In genomic region chr17:5042152-5043022, GRCh38 we compare ENCODE assay signal across 14 cellular contexts. TPM values are rescaled to one million over a fixed set of nuclear protein-coding genes. Genes with fewer than 3 reads are reported as not detected.
DNase-seq lines count a peak whose midpoint lies in the region; ATAC-seq lines count a peak whose summit lies in the region.
"Had no signal": no experiment of that assay in that cellular context is flagged by ENCODE, and none has a peak within 500 bp of the region (broad histone marks: within the 10 kb centered on the region; RNA-seq: fewer than 3 reads in every experiment).

No MANE protein-coding gene starts in this region.

- no peaks in the 10 kb centered on the region for H3K27me3 Mint-ChIP-seq in activated CD4-positive, alpha-beta T cell treated with anti-CD3 and anti-CD28 coated beads, Interleukin-2, amount 10 ng/mL, durations not matched to agents 24 days and 14 days
- no peaks in the 10 kb centered on the region for H3K27me3 Mint-ChIP-seq in activated naive CD8-positive, alpha-beta T cell treated with anti-CD3 and anti-CD28 coated beads, Interleukin-2, amount 50 U/mL, for 24 hours
- H3K27me3 Mint-ChIP-seq in stimulated activated memory B cell treated with anti-CD40 and anti-IgM and Interleukin-4, amounts not matched to agents 10 μg/mL and 1 μg/mL and 100 μg/mL, for 72 hours = no peaks in the 10 kb centered on the region

- intact Hi-C loops in activated CD4-positive, alpha-beta T cell treated with anti-CD3 and anti-CD28 coated beads, Interleukin-2, amount 10 ng/mL, durations not matched to agents 24 days and 14 days (cut with micrococcal nuclease) = no loop called here

- ATAC-seq in activated naive CD8-positive, alpha-beta T cell treated with anti-CD3 and anti-CD28 coated beads, Interleukin-2, amount 50 U/mL, for 24 hours = no peak
- ATAC-seq in stimulated activated memory B cell treated with anti-CD40 and anti-IgM and Interleukin-4, amounts not matched to agents 10 μg/mL and 1 μg/mL and 100 μg/mL, for 72 hours = no peak
- ATAC-seq in HG02840 (IDR thresholded peaks at IDR 0.05; ENCODE audit: low FRiP score, unreplicated experiment) = no peak
- no peak for ATAC-seq in GM19351 (IDR thresholded peaks at IDR 0.05; ENCODE audit: unreplicated experiment)

- peaks cover 12% of the 10 kb centered on the region for H3K36me3 Mint-ChIP-seq in activated CD4-positive, alpha-beta T cell treated with anti-CD3 and anti-CD28 coated beads, Interleukin-2, amount 10 ng/mL, durations not matched to agents 24 days and 14 days (ENCODE audit: low read depth)
- no peaks in the 10 kb centered on the region for H3K36me3 Mint-ChIP-seq in activated naive CD8-positive, alpha-beta T cell treated with anti-CD3 and anti-CD28 coated beads, Interleukin-2, amount 50 U/mL, for 24 hours (ENCODE audit: low read depth)
- no peaks in the 10 kb centered on the region for H3K36me3 Mint-ChIP-seq in stimulated activated memory B cell treated with anti-CD40 and anti-IgM and Interleukin-4, amounts not matched to agents 10 μg/mL and 1 μg/mL and 100 μg/mL, for 72 hours

- peaks cover 36% of the 10 kb centered on the region for H3K4me1 Mint-ChIP-seq in activated CD4-positive, alpha-beta T cell treated with anti-CD3 and anti-CD28 coated beads, Interleukin-2, amount 10 ng/mL, durations not matched to agents 24 days and 14 days
- H3K4me1 Mint-ChIP-seq in activated naive CD8-positive, alpha-beta T cell treated with anti-CD3 and anti-CD28 coated beads, Interleukin-2, amount 50 U/mL, for 24 hours = peaks cover 12% of the 10 kb centered on the region
- H3K4me1 Mint-ChIP-seq in stimulated activated memory B cell treated with anti-CD40 and anti-IgM and Interleukin-4, amounts not matched to agents 10 μg/mL and 1 μg/mL and 100 μg/mL, for 72 hours = peaks cover 11% of the 10 kb centered on the region

- peak overlapping the region; percentile 92 for H3K27ac Mint-ChIP-seq in activated CD4-positive, alpha-beta T cell treated with anti-CD3 and anti-CD28 coated beads, Interleukin-2, amount 10 ng/mL, durations not matched to agents 24 days and 14 days
- peak overlapping the region; percentile 83 for H3K27ac Mint-ChIP-seq in activated naive CD8-positive, alpha-beta T cell treated with anti-CD3 and anti-CD28 coated beads, Interleukin-2, amount 50 U/mL, for 24 hours
- H3K27ac Mint-ChIP-seq in stimulated activated memory B cell treated with anti-CD40 and anti-IgM and Interleukin-4, amounts not matched to agents 10 μg/mL and 1 μg/mL and 100 μg/mL, for 72 hours = peak overlapping the region; percentile 40

- no peaks in the 10 kb centered on the region for H3K9me3 Mint-ChIP-seq in activated CD4-positive, alpha-beta T cell treated with anti-CD3 and anti-CD28 coated beads, Interleukin-2, amount 10 ng/mL, durations not matched to agents 24 days and 14 days
- no peaks in the 10 kb centered on the region for H3K9me3 Mint-ChIP-seq in activated naive CD8-positive, alpha-beta T cell treated with anti-CD3 and anti-CD28 coated beads, Interleukin-2, amount 50 U/mL, for 24 hours
- H3K9me3 Mint-ChIP-seq in stimulated activated memory B cell treated with anti-CD40 and anti-IgM and Interleukin-4, amounts not matched to agents 10 μg/mL and 1 μg/mL and 100 μg/mL, for 72 hours = no peaks in the 10 kb centered on the region

- peak overlapping the region; percentile 85 for H3K4me3 Mint-ChIP-seq in activated CD4-positive, alpha-beta T cell treated with anti-CD3 and anti-CD28 coated beads, Interleukin-2, amount 10 ng/mL, durations not matched to agents 24 days and 14 days
- H3K4me3 Mint-ChIP-seq in activated naive CD8-positive, alpha-beta T cell treated with anti-CD3 and anti-CD28 coated beads, Interleukin-2, amount 50 U/mL, for 24 hours = peak overlapping the region; percentile 63
- no peak overlapping the region for H3K4me3 Mint-ChIP-seq in stimulated activated memory B cell treated with anti-CD40 and anti-IgM and Interleukin-4, amounts not matched to agents 10 μg/mL and 1 μg/mL and 100 μg/mL, for 72 hours

- DNase-seq in NCI-H82 (lab: John Stamatoyannopoulos, UW) (peak; percentile 25), NCI-H82 treated with DMSO at 0.1 percent for 48 hours (lab: John Stamatoyannopoulos, UW; ENCODE audit: unreplicated experiment) (no peak), NOMO-1 treated with DMSO at 0.1 percent for 48 hours (lab: John Stamatoyannopoulos, UW; ENCODE audit: unreplicated experiment) (no peak)
- peak; percentile 82 for DNase-seq in activated CD4-positive, alpha-beta T cell treated with anti-CD3 and anti-CD28 coated beads, Interleukin-2, amount 10 ng/mL, durations not matched to agents 24 days and 14 days
- DNase-seq in activated naive CD8-positive, alpha-beta T cell treated with anti-CD3 and anti-CD28 coated beads, Interleukin-2, amount 50 U/mL, for 24 hours = no peak
- DNase-seq: 8988T, adrenal gland, Caco-2, foreskin melanocyte, Kasumi-1, tibial artery had no signal

RNA-seq across cellular contexts. Expression of gene SLC52A1, which starts 7.2 kb away (rescaled TPM):
- 0.14 TPM in 2 replicates for total RNA-seq in activated CD4-positive, alpha-beta T cell treated with anti-CD3 and anti-CD28 coated beads, Interleukin-2, amount 10 ng/mL, durations not matched to agents 24 days and 14 days
- total RNA-seq: Caco-2 had no signal

RNA-seq across cellular contexts. Expression of gene ZFP3, which starts 35.9 kb away (rescaled TPM):
- total RNA-seq in activated CD4-positive, alpha-beta T cell treated with anti-CD3 and anti-CD28 coated beads, Interleukin-2, amount 10 ng/mL, durations not matched to agents 24 days and 14 days = 1.9 and 2.6 TPM in 2 replicates

RNA-seq across cellular contexts. Expression of gene KIF1C, which starts 44.6 kb away (rescaled TPM):
- 62.3 TPM in 2 replicates for total RNA-seq in activated CD4-positive, alpha-beta T cell treated with anti-CD3 and anti-CD28 coated beads, Interleukin-2, amount 10 ng/mL, durations not matched to agents 24 days and 14 days

RNA-seq across cellular contexts. Expression of gene INCA1, which starts 45.1 kb away (rescaled TPM):
- 0.56 and 0.69 TPM in 2 replicates for total RNA-seq in activated CD4-positive, alpha-beta T cell treated with anti-CD3 and anti-CD28 coated beads, Interleukin-2, amount 10 ng/mL, durations not matched to agents 24 days and 14 days

RNA-seq across cellular contexts. Expression of gene CAMTA2, which starts 54.9 kb away (rescaled TPM):
- 87.7 and 89.7 TPM in 2 replicates for total RNA-seq in activated CD4-positive, alpha-beta T cell treated with anti-CD3 and anti-CD28 coated beads, Interleukin-2, amount 10 ng/mL, durations not matched to agents 24 days and 14 days

Comparison
In these comparisons a context has a peak if more than half of its experiments do, and no peak if none do; other contexts are left out.
1. DNase-seq: peak in NCI-H82 (single experiment) and activated CD4-positive, alpha-beta T cell treated with anti-CD3 and anti-CD28 coated beads, Interleukin-2, amount 10 ng/mL, durations not matched to agents 24 days and 14 days (single experiment); none in NCI-H82 treated with DMSO at 0.1 percent for 48 hours (single experiment), activated naive CD8-positive, alpha-beta T cell treated with anti-CD3 and anti-CD28 coated beads, Interleukin-2, amount 50 U/mL, for 24 hours (single experiment) and NOMO-1 treated with DMSO at 0.1 percent for 48 hours (single experiment).
2. H3K27ac Mint-ChIP-seq: peak in every context shown above with its lines; median percentile 92 in activated CD4-positive, alpha-beta T cell treated with anti-CD3 and anti-CD28 coated beads, Interleukin-2, amount 10 ng/mL, durations not matched to agents 24 days and 14 days; 83 in activated naive CD8-positive, alpha-beta T cell treated with anti-CD3 and anti-CD28 coated beads, Interleukin-2, amount 50 U/mL, for 24 hours; 40 in stimulated activated memory B cell treated with anti-CD40 and anti-IgM and Interleukin-4, amounts not matched to agents 10 μg/mL and 1 μg/mL and 100 μg/mL, for 72 hours.